1 cellular context compared by ENCODE assay signal in genomic region chr7:71308105-71308504, GRCh38.
TF ChIP-seq lines count a peak whose summit lies in the region.

No MANE protein-coding gene starts in this region.

TF ChIP-seq in GM23338, 12 proteins besides CTCF, POLR2A, EP300 and RAD21 (continued from another document):
- TF ChIP-seq, protein P1, sequence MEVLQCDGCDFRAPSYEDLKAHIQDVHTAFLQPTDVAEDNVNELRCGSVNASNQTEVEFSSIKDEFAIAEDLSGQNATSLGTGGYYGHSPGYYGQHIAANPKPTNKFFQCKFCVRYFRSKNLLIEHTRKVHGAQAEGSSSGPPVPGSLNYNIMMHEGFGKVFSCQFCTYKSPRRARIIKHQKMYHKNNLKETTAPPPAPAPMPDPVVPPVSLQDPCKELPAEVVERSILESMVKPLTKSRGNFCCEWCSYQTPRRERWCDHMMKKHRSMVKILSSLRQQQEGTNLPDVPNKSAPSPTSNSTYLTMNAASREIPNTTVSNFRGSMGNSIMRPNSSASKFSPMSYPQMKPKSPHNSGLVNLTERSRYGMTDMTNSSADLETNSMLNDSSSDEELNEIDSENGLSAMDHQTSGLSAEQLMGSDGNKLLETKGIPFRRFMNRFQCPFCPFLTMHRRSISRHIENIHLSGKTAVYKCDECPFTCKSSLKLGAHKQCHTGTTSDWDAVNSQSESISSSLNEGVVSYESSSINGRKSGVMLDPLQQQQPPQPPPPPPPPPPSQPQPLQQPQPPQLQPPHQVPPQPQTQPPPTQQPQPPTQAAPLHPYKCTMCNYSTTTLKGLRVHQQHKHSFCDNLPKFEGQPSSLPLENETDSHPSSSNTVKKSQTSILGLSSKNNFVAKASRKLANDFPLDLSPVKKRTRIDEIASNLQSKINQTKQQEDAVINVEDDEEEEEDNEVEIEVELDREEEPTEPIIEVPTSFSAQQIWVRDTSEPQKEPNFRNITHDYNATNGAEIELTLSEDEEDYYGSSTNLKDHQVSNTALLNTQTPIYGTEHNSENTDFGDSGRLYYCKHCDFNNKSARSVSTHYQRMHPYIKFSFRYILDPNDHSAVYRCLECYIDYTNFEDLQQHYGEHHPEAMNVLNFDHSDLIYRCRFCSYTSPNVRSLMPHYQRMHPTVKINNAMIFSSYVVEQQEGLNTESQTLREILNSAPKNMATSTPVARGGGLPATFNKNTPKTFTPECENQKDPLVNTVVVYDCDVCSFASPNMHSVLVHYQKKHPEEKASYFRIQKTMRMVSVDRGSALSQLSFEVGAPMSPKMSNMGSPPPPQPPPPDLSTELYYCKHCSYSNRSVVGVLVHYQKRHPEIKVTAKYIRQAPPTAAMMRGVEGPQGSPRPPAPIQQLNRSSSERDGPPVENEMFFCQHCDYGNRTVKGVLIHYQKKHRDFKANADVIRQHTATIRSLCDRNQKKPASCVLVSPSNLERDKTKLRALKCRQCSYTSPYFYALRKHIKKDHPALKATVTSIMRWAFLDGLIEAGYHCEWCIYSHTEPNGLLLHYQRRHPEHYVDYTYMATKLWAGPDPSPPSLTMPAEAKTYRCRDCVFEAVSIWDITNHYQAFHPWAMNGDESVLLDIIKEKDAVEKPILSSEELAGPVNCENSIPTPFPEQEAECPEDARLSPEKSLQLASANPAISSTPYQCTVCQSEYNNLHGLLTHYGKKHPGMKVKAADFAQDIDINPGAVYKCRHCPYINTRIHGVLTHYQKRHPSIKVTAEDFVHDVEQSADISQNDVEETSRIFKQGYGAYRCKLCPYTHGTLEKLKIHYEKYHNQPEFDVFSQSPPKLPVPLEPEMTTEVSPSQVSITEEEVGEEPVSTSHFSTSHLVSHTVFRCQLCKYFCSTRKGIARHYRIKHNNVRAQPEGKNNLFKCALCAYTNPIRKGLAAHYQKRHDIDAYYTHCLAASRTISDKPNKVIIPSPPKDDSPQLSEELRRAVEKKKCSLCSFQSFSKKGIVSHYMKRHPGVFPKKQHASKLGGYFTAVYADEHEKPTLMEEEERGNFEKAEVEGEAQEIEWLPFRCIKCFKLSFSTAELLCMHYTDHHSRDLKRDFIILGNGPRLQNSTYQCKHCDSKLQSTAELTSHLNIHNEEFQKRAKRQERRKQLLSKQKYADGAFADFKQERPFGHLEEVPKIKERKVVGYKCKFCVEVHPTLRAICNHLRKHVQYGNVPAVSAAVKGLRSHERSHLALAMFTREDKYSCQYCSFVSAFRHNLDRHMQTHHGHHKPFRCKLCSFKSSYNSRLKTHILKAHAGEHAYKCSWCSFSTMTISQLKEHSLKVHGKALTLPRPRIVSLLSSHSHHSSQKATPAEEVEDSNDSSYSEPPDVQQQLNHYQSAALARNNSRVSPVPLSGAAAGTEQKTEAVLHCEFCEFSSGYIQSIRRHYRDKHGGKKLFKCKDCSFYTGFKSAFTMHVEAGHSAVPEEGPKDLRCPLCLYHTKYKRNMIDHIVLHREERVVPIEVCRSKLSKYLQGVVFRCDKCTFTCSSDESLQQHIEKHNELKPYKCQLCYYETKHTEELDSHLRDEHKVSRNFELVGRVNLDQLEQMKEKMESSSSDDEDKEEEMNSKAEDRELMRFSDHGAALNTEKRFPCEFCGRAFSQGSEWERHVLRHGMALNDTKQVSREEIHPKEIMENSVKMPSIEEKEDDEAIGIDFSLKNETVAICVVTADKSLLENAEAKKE (CRISPR knock-in tag; IDR thresholded peaks at IDR 0.05), result no peak
- TF ChIP-seq REST (IDR thresholded peaks at IDR 0.05; ENCODE audit: unreplicated experiment) (no peak), ZNF114 (CRISPR knock-in tag; IDR thresholded peaks at IDR 0.05) (no peak), ETS1 (IDR thresholded peaks at IDR 0.05) (no peak), POLR2AphosphoS5 (IDR thresholded peaks at IDR 0.05; ENCODE audit: low read depth) (no peak), CREB1 (CRISPR knock-in tag; IDR thresholded peaks at IDR 0.05; ENCODE audit: low read depth) (no peak), JUNB (IDR thresholded peaks at IDR 0.05; ENCODE audit: unreplicated experiment) (no peak), EZH2 (IDR thresholded peaks at IDR 0.05; ENCODE audit: low read depth, unreplicated experiment) (no peak), STAT1 (IDR thresholded peaks at IDR 0.05; ENCODE audit: unreplicated experiment) (no peak)
